In genomic region chr3:45055032-45055410, GRCh38 we compare ENCODE assay signal across 1 cellular context.
TF ChIP-seq lines count a peak whose summit lies in the region.

No MANE protein-coding gene starts in this region.

TF ChIP-seq in HCT116, 20 proteins besides CTCF, POLR2A, EP300 and RAD21 (continued from another document):
- no peak for TF ChIP-seq REST (IDR thresholded peaks at IDR 0.05; ENCODE audit: low read depth)
- TF ChIP-seq SRF (IDR thresholded peaks at IDR 0.05; ENCODE audit: low read depth): no peak
TF ChIP-seq in HCT116: peak in this region for 2.
